Comparison of ENCODE assay signal across 17 cellular contexts in the genomic region with DNA sequence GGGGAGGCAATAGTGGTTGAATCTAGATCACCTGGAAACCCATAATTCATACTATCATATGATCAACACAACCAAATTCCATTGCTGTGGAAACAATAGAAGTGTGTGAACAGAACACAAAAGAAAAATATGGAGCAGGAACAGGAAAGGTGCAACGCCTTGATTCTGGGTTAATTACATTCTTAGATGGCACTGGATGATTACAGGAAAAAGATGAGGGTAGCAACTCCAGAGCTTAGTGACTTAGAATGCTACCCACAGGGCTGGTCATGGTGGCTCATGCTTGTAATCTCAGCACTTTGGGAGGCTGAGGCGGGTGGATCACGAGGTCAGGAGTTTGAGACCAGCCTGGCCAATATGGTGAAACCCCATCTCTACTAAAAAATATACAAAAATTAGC. TPM values are rescaled to one million over a fixed set of nuclear protein-coding genes. Genes with fewer than 3 reads are reported as not detected.
A peak's percentile ranks its signal among the peaks of the same experiment; 100 is the strongest.
DNase-seq lines count a peak whose midpoint lies in the region; ATAC-seq and TF ChIP-seq lines count a peak whose summit lies in the region.
"Not testable (repeated sequence)": the region's sequence is repeated elsewhere in the genome, so short reads cannot be mapped to it uniquely, and the experiment has no call there.
"Had no signal": no experiment of that assay in that cellular context is flagged by ENCODE, and none has a peak within 500 bp of the region (broad histone marks: within the 10 kb centered on the region; RNA-seq: fewer than 3 reads in every experiment).

No MANE protein-coding gene starts in this region.

- not testable (repeated sequence) for H2BK120ac ChIP-seq in trophoblast cell (ENCODE audit: insufficient read depth, low read length, poor library complexity)

- not testable (repeated sequence) for H3K18ac ChIP-seq in trophoblast cell (ENCODE audit: low read length)

- H3K27me3 Mint-ChIP-seq in GM23338 (ENCODE audit: insufficient read depth, low read depth, poor library complexity); endodermal cell (ENCODE audit: insufficient read depth): not testable (repeated sequence)

- not testable (repeated sequence) for DNase-seq in GM23338 (ENCODE audit: low spot score); endodermal cell
- peak; percentile 0 for DNase-seq in lung (ENCODE audit: low spot score)
- DNase-seq in trophoblast cell, result peak; percentile 52 to 82

- H3K14ac ChIP-seq in trophoblast cell (ENCODE audit: low read length), result not testable (repeated sequence)

- H3K27ac Mint-ChIP-seq in GM23338, endodermal cell: not testable (repeated sequence)

- ATAC-seq in GM23338; lung (ENCODE audit: insufficient read depth, low FRiP score): not testable (repeated sequence)

- H3K23ac ChIP-seq in trophoblast cell (ENCODE audit: low read length), result not testable (repeated sequence)

- H4K12ac ChIP-seq in trophoblast cell (ENCODE audit: low read depth, low read length), result not testable (repeated sequence)

- 91 to 100% methylated on average over 1 to 3 of the region's 3 CpGs for WGBS in endodermal cell (ENCODE audit: insufficient coverage in 1 of 2, insufficient read length in 1 of 2), 2 experiments
- WGBS in lung, 2 donors, result 84 to 92% methylated on average over 3 of the region's 3 CpGs
- no CpG with 5 or more reads among the region's 3 CpGs for WGBS in trophoblast cell (ENCODE audit: extremely low coverage, insufficient coverage, insufficient read length)

- not testable (repeated sequence) for H3K9me3 Mint-ChIP-seq in GM23338, endodermal cell

- not testable (repeated sequence) for H3K79me2 ChIP-seq in GM23338 (replicated peaks; ENCODE audit: insufficient read depth); parathyroid adenoma; trophoblast cell (ENCODE audit: control insufficient read depth, insufficient read depth, low read length, poor library complexity)

- not testable (repeated sequence) for H3K4me3 Mint-ChIP-seq in GM23338, endodermal cell

- H2AFZ ChIP-seq in GM23338, result 0 out of 2 replicates have a peak overlapping the region, but pooled peaks have one; percentile 18
- H2AFZ ChIP-seq in parathyroid adenoma; trophoblast cell (ENCODE audit: insufficient read depth, low read length, poor library complexity): not testable (repeated sequence)

- H3K9me3 ChIP-seq in endodermal cell (ENCODE audit: control insufficient read depth, low read length); lung (ENCODE audit: control insufficient read depth in 2 of 2, insufficient read depth in 1 of 2, low read length in 1 of 2); parathyroid adenoma (ENCODE audit: control insufficient read depth, low read length); trophoblast cell (ENCODE audit: insufficient read depth, low read depth, low read length): not testable (repeated sequence)

- not testable (repeated sequence) for H3K36me3 ChIP-seq in GM23338 (ENCODE audit: insufficient read depth); endodermal cell (ENCODE audit: control insufficient read depth, insufficient read depth, low read length); lung (ENCODE audit: control insufficient read depth in 2 of 2, insufficient read depth in 2 of 2, low read length in 2 of 2); parathyroid adenoma (ENCODE audit: control insufficient read depth, insufficient read depth, low read length); trophoblast cell (ENCODE audit: control insufficient read depth in 1 of 2, insufficient read depth in 2 of 2, low read length in 2 of 2)

- H3K4ac ChIP-seq in trophoblast cell (ENCODE audit: low read depth, low read length), result not testable (repeated sequence)

- H3K4me1 Mint-ChIP-seq in GM23338, result not testable (repeated sequence)
- peaks cover 18% of the 10 kb centered on the region for H3K4me1 Mint-ChIP-seq in endodermal cell

- H3K27me3 ChIP-seq in GM23338 (ENCODE audit: insufficient read depth); endodermal cell (ENCODE audit: control insufficient read depth, insufficient read depth, low read length, poor library complexity, severe bottlenecking); lung (ENCODE audit: control insufficient read depth, insufficient read depth); parathyroid adenoma (ENCODE audit: control insufficient read depth, insufficient read depth, low read length); trophoblast cell (ENCODE audit: insufficient read depth, low read length): not testable (repeated sequence)

- not testable (repeated sequence) for H3K79me1 ChIP-seq in trophoblast cell (ENCODE audit: low read length)

- not testable (repeated sequence) for H3F3A ChIP-seq in GM23338 (replicated peaks; ENCODE audit: low read depth)

- H3K27ac ChIP-seq in GM23338 (ENCODE audit: low read depth); endodermal cell (ENCODE audit: low read depth, low read length); lung (ENCODE audit: low read depth in 1 of 2, low read length in 1 of 2); parathyroid adenoma; trophoblast cell (ENCODE audit: low read depth, low read length): not testable (repeated sequence)

- H4K8ac ChIP-seq in trophoblast cell (ENCODE audit: low read depth, low read length), result not testable (repeated sequence)

- not testable (repeated sequence) for H2BK12ac ChIP-seq in trophoblast cell (ENCODE audit: low read length)

- not testable (repeated sequence) for H3K36me3 Mint-ChIP-seq in GM23338 (ENCODE audit: low read depth); endodermal cell (ENCODE audit: low read depth)

- not testable (repeated sequence) for H2AK5ac ChIP-seq in trophoblast cell (ENCODE audit: low read length)

- not testable (repeated sequence) for H3K9me2 ChIP-seq in GM23338 (ENCODE audit: insufficient read depth)

- H2BK5ac ChIP-seq in trophoblast cell (ENCODE audit: low read depth, low read length, poor library complexity), result not testable (repeated sequence)

- not testable (repeated sequence) for H4K91ac ChIP-seq in trophoblast cell (ENCODE audit: low read depth, low read length)

- TF ChIP-seq CTCF in GM23338 (conservative IDR thresholded peaks at IDR 0.05; ENCODE audit: low read depth in 2 of 2); endodermal cell (conservative IDR thresholded peaks at IDR 0.05); lung (IDR thresholded peaks at IDR 0.05; ENCODE audit: control extremely low read depth, extremely low read depth); parathyroid adenoma (IDR thresholded peaks at IDR 0.05): not testable (repeated sequence)

- not testable (repeated sequence) for H3K4me3 ChIP-seq in GM23338; lung; parathyroid adenoma (ENCODE audit: low read depth, low read length); trophoblast cell (ENCODE audit: low read depth, low read length)
- peak overlapping the region; percentile 13 for H3K4me3 ChIP-seq in endodermal cell (ENCODE audit: low read length)

- H4K20me1 ChIP-seq in GM23338 (replicated peaks; ENCODE audit: insufficient read depth), result not testable (repeated sequence)

- H3K9ac ChIP-seq in endodermal cell (ENCODE audit: extremely low read depth, low read length, poor library complexity, severe bottlenecking); trophoblast cell (ENCODE audit: low read length): not testable (repeated sequence)
- H3K9ac ChIP-seq in parathyroid adenoma, result peak overlapping the region; percentile 14

- H3K4me2 ChIP-seq in GM23338; parathyroid adenoma (ENCODE audit: low read length); trophoblast cell (ENCODE audit: low read length): not testable (repeated sequence)

- H3K4me1 ChIP-seq in GM23338 (ENCODE audit: insufficient read depth); endodermal cell (ENCODE audit: control insufficient read depth, insufficient read depth, low read length); lung (ENCODE audit: control insufficient read depth in 2 of 2, insufficient read depth in 2 of 2, low read length in 2 of 2); parathyroid adenoma; trophoblast cell (ENCODE audit: control insufficient read depth in 1 of 2, insufficient read depth in 2 of 2, low read length in 2 of 2): not testable (repeated sequence)

RNA-seq across cellular contexts. Expression of a gene that starts 19.6 kb away (rescaled TPM):
- total RNA-seq in GM23338 (2014; rRNA removed; shearing (Covaris generic)), result not detected in 2 replicates
- polyA plus RNA-seq in GM23338 (2016; fragmentation: Nextera tagmentation; extraction: Ambion mirVana) (not detected in 2 replicates), lung (1 to 10 TPM; 4.2 to 9.3 TPM)
- total RNA-seq in endodermal cell (not detected), lung (10 to 100 TPM; 11.6 to 21.9 TPM)
- not detected for polyA plus RNA-seq in endodermal cell (2013, experiment 1 of 2)
- polyA plus RNA-seq in endodermal cell (2013, experiment 2 of 2), result not detected
- 0.03 TPM in 1 of 2 replicates, not detected in the other for polyA plus RNA-seq in trophoblast cell (2013)
- total RNA-seq: A172; A673; B cell; Caco-2; CD8-positive, alpha-beta memory T cell; CD8-positive, alpha-beta T cell; Daoy had no signal
- polyA plus RNA-seq: AG04450; BJ; CD14-positive monocyte; CD4-positive, alpha-beta memory T cell; CD4-positive, CD25-positive, alpha-beta regulatory T cell; CD8-positive, alpha-beta memory T cell had no signal

Comparison
In these comparisons a context has a peak if more than half of its experiments do, and no peak if none do; other contexts are left out.
1. RNA of a gene that starts 19.6 kb away (total RNA-seq): 11.6 to 21.9 TPM in lung; not detected in endodermal cell and not detected in GM23338; every median in the first group is over 10 times any median in the second.